1 cellular context compared by ENCODE assay signal in genomic region chr16:15403392-15403995, GRCh38.
TF ChIP-seq lines count a peak whose summit lies in the region.

No MANE protein-coding gene starts in this region.

TF ChIP-seq in GM12878, 131 proteins besides CTCF, POLR2A, EP300 and RAD21:
- TF ChIP-seq RUNX3 (IDR thresholded peaks at IDR 0.05; ENCODE audit: low read length) (peak; percentile 25; the same call in 1 of the 2 replicates), SUPT20H (IDR thresholded peaks at IDR 0.05; ENCODE audit: borderline replicate concordance, control insufficient read depth, low read depth, low read length) (no peak), ZNF384 (IDR thresholded peaks at IDR 0.05; ENCODE audit: borderline replicate concordance, low read depth, low read length) (peak; percentile 36), ELK1 (IDR thresholded peaks at IDR 0.05; ENCODE audit: low read depth, low read length) (no peak), POU2F2 (IDR thresholded peaks at IDR 0.05; ENCODE audit: borderline replicate concordance, low read depth, low read length) (peak; percentile 58; the same call in 2 of the 3 replicates)
